ENCODE assay signal across 32 cellular contexts in the genomic region with DNA sequence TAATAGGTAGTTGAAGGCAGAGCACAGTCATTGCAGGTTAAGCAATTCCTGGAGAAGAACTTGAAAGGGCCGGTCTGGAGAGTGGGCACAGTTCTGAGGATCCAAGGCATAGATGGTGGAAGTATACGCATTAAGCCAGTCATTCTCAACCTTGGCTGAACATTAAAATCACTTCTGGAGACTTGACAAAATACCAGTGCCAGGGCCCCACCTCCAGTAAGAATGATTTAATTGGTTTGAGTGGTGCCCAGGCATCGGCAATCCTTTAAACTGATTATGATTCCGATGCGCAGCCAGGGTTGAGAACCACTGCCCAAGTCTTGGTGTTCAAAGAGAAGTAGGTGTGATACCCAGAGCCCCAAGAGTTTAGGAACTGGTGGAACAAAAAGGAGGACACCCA.
"Had no signal": no experiment of that assay in that cellular context is flagged by ENCODE, and none has a peak within 500 bp of the region (broad histone marks: within the 10 kb centered on the region; RNA-seq: fewer than 3 reads in every experiment).

No MANE protein-coding gene starts in this region.

- H3K27ac ChIP-seq: ascending aorta, brain microvascular endothelial cell, breast epithelium, WERI-Rb-1 had no signal

- H3K4me1 ChIP-seq: ascending aorta, breast epithelium had no signal

- H3K4me3 ChIP-seq: ascending aorta, breast epithelium had no signal

- ATAC-seq: activated CD4-positive, alpha-beta T cell treated with anti-CD3 and anti-CD28 coated beads for 36 hours; activated CD4-positive, CD25-positive, alpha-beta regulatory T cell treated with anti-CD3 and anti-CD28 coated beads, Interleukin-2, amount 50 U/mL, for 24 hours; activated CD8-positive, alpha-beta memory T cell treated with anti-CD3 and anti-CD28 coated beads, Interleukin-2, amount 10 ng/mL, durations not matched to agents 7 days and 5 days; activated CD8-positive, alpha-beta T cell treated with anti-CD3 and anti-CD28 coated beads, Interleukin-2, amount 10 ng/mL, durations not matched to agents 7 days and 5 days; activated naive CD8-positive, alpha-beta T cell treated with anti-CD3 and anti-CD28 coated beads, Interleukin-2, amount 50 U/mL, for 24 hours; WTC11 had no signal

- H3K27me3 ChIP-seq: ascending aorta, brain microvascular endothelial cell, breast epithelium had no signal

- H3K9me3 ChIP-seq: ascending aorta, breast epithelium had no signal

- DNase-seq: activated CD4-positive, alpha-beta memory T cell treated with anti-CD3 and anti-CD28 coated beads, Interleukin-2, amount 10 ng/mL, durations not matched to agents 7 days and 5 days; activated CD4-positive, alpha-beta T cell treated with anti-CD3 and anti-CD28 coated beads for 1 hour; activated CD4-positive, alpha-beta T cell treated with anti-CD3 and anti-CD28 coated beads for 36 hours; activated CD4-positive, alpha-beta T cell treated with anti-CD3 and anti-CD28 coated beads for 48 hours; activated CD4-positive, alpha-beta T cell treated with anti-CD3 and anti-CD28 coated beads, Interleukin-2, amount 10 ng/mL, durations not matched to agents 7 days and 5 days; activated CD4-positive, alpha-beta T cell treated with anti-CD3 and anti-CD28 coated beads, Interleukin-2, amount 50 U/mL, for 48 hours; activated CD4-positive, CD25-positive, alpha-beta regulatory T cell; activated CD8-positive, alpha-beta memory T cell treated with anti-CD3 and anti-CD28 coated beads for 24 hours; activated CD8-positive, alpha-beta memory T cell treated with anti-CD3 and anti-CD28 coated beads, Interleukin-2, amount 10 ng/mL, durations not matched to agents 7 days and 5 days; activated CD8-positive, alpha-beta memory T cell treated with anti-CD3 and anti-CD28 coated beads, Interleukin-2, amount 50 U/mL, for 48 hours; activated CD8-positive, alpha-beta T cell treated with anti-CD3 and anti-CD28 coated beads, Interleukin-2, amount 10 ng/mL, durations not matched to agents 7 days and 5 days; activated effector memory CD4-positive, alpha-beta T cell treated with Interleukin-2 at 50 U/mL for 16 hours; activated gamma-delta T cell; activated naive CD4-positive, alpha-beta T cell treated with anti-CD3 and anti-CD28 coated beads, Interleukin-2, amount 10 ng/mL, durations not matched to agents 7 days and 5 days; activated naive CD4-positive, alpha-beta T cell treated with Interleukin-2 at 50 U/mL for 16 hours; activated naive CD8-positive, alpha-beta T cell treated with anti-CD3 and anti-CD28 coated beads, Interleukin-2, amount 10 ng/mL, durations not matched to agents 7 days and 5 days; activated naive CD8-positive, alpha-beta T cell treated with anti-CD3 and anti-CD28 coated beads, Interleukin-2, amount 50 U/mL, for 24 hours; activated T-cell treated with anti-CD3 and anti-CD28 coated beads, Interleukin-2, amount 50 U/mL, for 24 hours; activated T-cell treated with anti-CD3 and anti-CD28 coated beads, Interleukin-2, amount 50 U/mL, for 48 hours; amygdala; anterior cingulate cortex; brain microvascular endothelial cell; central memory CD4-positive, alpha-beta T cell; T-helper 1 cell; T-helper 2 cell; T-helper 9 cell; WERI-Rb-1 had no signal

- FAIRE-seq: TTC549 had no signal

- H3K36me3 ChIP-seq: ascending aorta, brain microvascular endothelial cell, breast epithelium, WERI-Rb-1 had no signal
